ENCODE assay signal across 14 cellular contexts in the genomic region with DNA sequence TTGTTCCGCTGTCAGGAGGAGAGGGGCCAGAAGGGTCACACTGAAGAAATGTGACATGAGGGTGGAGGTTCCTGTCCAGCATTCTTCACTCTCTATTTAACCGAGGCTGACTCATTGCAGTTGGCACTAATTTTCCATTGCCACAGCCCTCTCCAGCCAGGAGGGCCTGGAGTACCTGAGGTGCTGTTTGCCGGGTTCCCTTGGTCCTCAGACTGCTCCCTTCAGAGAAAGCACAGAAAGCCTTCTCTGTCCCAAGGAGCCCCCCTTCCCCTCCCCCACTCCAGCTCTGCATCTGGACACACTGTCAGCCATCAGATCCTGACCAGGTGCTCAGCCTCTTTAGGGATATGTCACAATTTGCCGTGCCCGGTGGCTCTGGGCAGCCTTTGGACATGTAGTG. TPM values are rescaled to one million over a fixed set of nuclear protein-coding genes. Genes with fewer than 3 reads are reported as not detected.
DNase-seq lines count a peak whose midpoint lies in the region; ATAC-seq and TF ChIP-seq lines count a peak whose summit lies in the region.
"Had no signal": no experiment of that assay in that cellular context is flagged by ENCODE, and none has a peak within 500 bp of the region (broad histone marks: within the 10 kb centered on the region; RNA-seq: fewer than 3 reads in every experiment).

No MANE protein-coding gene starts in this region.

- peak overlapping the region; percentile 32; the same call in 1 of the 2 replicates for H3K9ac ChIP-seq in HCT116 (ENCODE audit: low read length)
- H3K9ac ChIP-seq in skeletal muscle satellite cell (ENCODE audit: low read depth, low read length) = peak overlapping the region; percentile 92

- no peaks in the 10 kb centered on the region; the same call in 1 of the 2 replicates for H4K20me1 ChIP-seq in HCT116 (ENCODE audit: insufficient read depth)

- H3K27me3 ChIP-seq in HCT116 (ENCODE audit: insufficient read depth, low read length) (no peaks in the 10 kb centered on the region), breast epithelium (no peaks in the 10 kb centered on the region), skeletal muscle satellite cell (ENCODE audit: control insufficient read depth, insufficient read depth, low read length) (no peaks in the 10 kb centered on the region)

- H3K4me3 ChIP-seq in HCT116 (replicated peaks in 1 of 2; ENCODE audit: low read depth in 1 of 2, low read length in 2 of 2) (no peak overlapping the region), breast epithelium (no peak overlapping the region), skeletal muscle satellite cell (ENCODE audit: low read length) (no peak overlapping the region)

- POLR2A ChIA-PET in HCT116 (lab: Charles Lee) = interaction anchor here (4.6 kb wide), 1 partner anchor 13 kb away, joined by 38 read pairs; no protein-coding TSS in a partner anchor

- H3K27ac ChIP-seq in HCT116 (ENCODE audit: low read depth, low read length) = no peak overlapping the region
- H3K27ac ChIP-seq in breast epithelium = peak overlapping the region; percentile 88 to 89

- peaks cover 9 to 10% of the 10 kb centered on the region in 2 experiments; a peak in 2 of 4 replicates for H3K36me3 ChIP-seq in HCT116 (ENCODE audit: control insufficient read depth in 1 of 2, insufficient read depth in 2 of 2, low read length in 2 of 2)
- no peaks in the 10 kb centered on the region for H3K36me3 ChIP-seq in breast epithelium
- peaks cover 49% of the 10 kb centered on the region for H3K36me3 ChIP-seq in skeletal muscle satellite cell (ENCODE audit: insufficient read depth, low read length)

- BruUV-seq in HCT116 (replicated peaks; lab: Mats Ljungman, UMichigan) = no TSS peak

- CTCF ChIA-PET in HCT116 (lab: Charles Lee) = interaction anchor here (4.3 kb wide), 1 partner anchor 39 kb away, joined by 16 read pairs; no protein-coding TSS in a partner anchor

- peaks cover 10 to 62% of the 10 kb centered on the region in 2 experiments for H3K4me1 ChIP-seq in HCT116 (ENCODE audit: control insufficient read depth in 1 of 2, insufficient read depth in 2 of 2, low read length in 2 of 2)
- H3K4me1 ChIP-seq in breast epithelium = peaks cover 11 to 34% of the 10 kb centered on the region in 2 donors
- peaks cover 93% of the 10 kb centered on the region for H3K4me1 ChIP-seq in skeletal muscle satellite cell (ENCODE audit: control insufficient read depth, insufficient read depth, low read length)

- intact Hi-C loops in HCT116 (cut with micrococcal nuclease) = loop anchor here (5.0 kb wide), 1 partner anchor 34 kb away; a partner anchor contains a TSS
- intact Hi-C loops in breast epithelium (cut with DNase I; ENCODE audit: low total_unique reads) = no loop called here

- H3K79me2 ChIP-seq in HCT116 (ENCODE audit: insufficient read depth, low read length) = no peaks in the 10 kb centered on the region

- TF ChIP-seq POLR2A in HCT116 (IDR thresholded peaks at IDR 0.05; ENCODE audit: borderline replicate concordance, extremely low read depth, insufficient read depth, insufficient read length) = no peak
- TF ChIP-seq POLR2A in breast epithelium (IDR thresholded peaks at IDR 0.05) = no peak

- TF ChIP-seq RAD21 in HCT116 (IDR thresholded peaks at IDR 0.05; ENCODE audit: low read depth) = no peak

- H2AFZ ChIP-seq in HCT116 (ENCODE audit: low read depth, low read length, poor library complexity, severe bottlenecking) = no peak overlapping the region

- H3K4me2 ChIP-seq in HCT116 (ENCODE audit: low read length) (peak overlapping the region; percentile 56), skeletal muscle satellite cell (ENCODE audit: low read length) (peak overlapping the region; percentile 17)

- RAD21 ChIA-PET in HCT116 (lab: Charles Lee; ENCODE audit: low non-redundant PET in 1 of 2, low total read pairs in 2 of 2, uncharacterized antibody in 2 of 2, unreplicated experiment in 2 of 2) = no interaction called here

- DNase-seq in HCT116 (ENCODE audit: low read depth, low spot score) (no peak), breast epithelium (ENCODE audit: low spot score in 2 of 2) (peak in 1 of 2 donors; percentile 63), islet precursor cell (peak; percentile 51)
- no peak for DNase-seq in stimulated activated naive CD4-positive, alpha-beta T cell (lab: John Stamatoyannopoulos, UW)
- DNase-seq: activated CD4-positive, CD25-positive, alpha-beta regulatory T cell treated with anti-CD3 and anti-CD28 coated beads, Interleukin-2, amount 50 U/mL, for 72 hours; activated gamma-delta T cell; CD4-positive, CD25-positive, alpha-beta regulatory T cell; stimulated activated CD4-positive, alpha-beta T cell treated with anti-CD3 and anti-CD28 coated beads, Interleukin-2, amount 100 ng/mL, for 24 hours had no signal

- TF ChIP-seq CTCF in HCT116 (IDR thresholded peaks at IDR 0.05 in 2 of 3, conservative IDR thresholded peaks at IDR 0.05 in 1 of 3; ENCODE audit: borderline replicate concordance in 1 of 3, insufficient read depth in 1 of 3, low read depth in 2 of 3, low read length in 2 of 3) = no peak
- no peak for TF ChIP-seq CTCF in breast epithelium (IDR thresholded peaks at IDR 0.05)

- H3K9me2 ChIP-seq in HCT116 (ENCODE audit: insufficient read depth) = no peaks in the 10 kb centered on the region

- ATAC-seq in HCT116 = peak; percentile 10; the same call in 1 of the 2 replicates
- ATAC-seq in HG03280 (IDR thresholded peaks at IDR 0.05; ENCODE audit: unreplicated experiment) = no peak
- ATAC-seq in HG03460 (IDR thresholded peaks at IDR 0.05; ENCODE audit: unreplicated experiment) = no peak
- no peak for ATAC-seq in GM19035 (IDR thresholded peaks at IDR 0.05; ENCODE audit: unreplicated experiment)

- H3K9me3 ChIP-seq in HCT116 (ENCODE audit: control insufficient read depth in 1 of 2, insufficient read depth in 1 of 2, low read depth in 1 of 2, low read length in 2 of 2) (no peaks in the 10 kb centered on the region), breast epithelium (no peaks in the 10 kb centered on the region), skeletal muscle satellite cell (replicated peaks; ENCODE audit: low read length) (no peaks in the 10 kb centered on the region)

TF ChIP-seq in HCT116, 20 proteins besides CTCF, POLR2A, EP300 and RAD21:
- TF ChIP-seq SP1 (IDR thresholded peaks at IDR 0.05; ENCODE audit: low read depth) = peak; percentile 54; the same call in 1 of the 2 replicates
- TF ChIP-seq, protein P1, sequence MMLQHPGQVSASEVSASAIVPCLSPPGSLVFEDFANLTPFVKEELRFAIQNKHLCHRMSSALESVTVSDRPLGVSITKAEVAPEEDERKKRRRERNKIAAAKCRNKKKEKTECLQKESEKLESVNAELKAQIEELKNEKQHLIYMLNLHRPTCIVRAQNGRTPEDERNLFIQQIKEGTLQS (IDR thresholded peaks at IDR 0.05) = no peak
- 0 out of 2 replicates have a peak, but pooled peaks have one; percentile 5 for TF ChIP-seq POLR2AphosphoS5 (IDR thresholded peaks at IDR 0.05; ENCODE audit: low read depth, low read length)
- TF ChIP-seq, protein P2, sequence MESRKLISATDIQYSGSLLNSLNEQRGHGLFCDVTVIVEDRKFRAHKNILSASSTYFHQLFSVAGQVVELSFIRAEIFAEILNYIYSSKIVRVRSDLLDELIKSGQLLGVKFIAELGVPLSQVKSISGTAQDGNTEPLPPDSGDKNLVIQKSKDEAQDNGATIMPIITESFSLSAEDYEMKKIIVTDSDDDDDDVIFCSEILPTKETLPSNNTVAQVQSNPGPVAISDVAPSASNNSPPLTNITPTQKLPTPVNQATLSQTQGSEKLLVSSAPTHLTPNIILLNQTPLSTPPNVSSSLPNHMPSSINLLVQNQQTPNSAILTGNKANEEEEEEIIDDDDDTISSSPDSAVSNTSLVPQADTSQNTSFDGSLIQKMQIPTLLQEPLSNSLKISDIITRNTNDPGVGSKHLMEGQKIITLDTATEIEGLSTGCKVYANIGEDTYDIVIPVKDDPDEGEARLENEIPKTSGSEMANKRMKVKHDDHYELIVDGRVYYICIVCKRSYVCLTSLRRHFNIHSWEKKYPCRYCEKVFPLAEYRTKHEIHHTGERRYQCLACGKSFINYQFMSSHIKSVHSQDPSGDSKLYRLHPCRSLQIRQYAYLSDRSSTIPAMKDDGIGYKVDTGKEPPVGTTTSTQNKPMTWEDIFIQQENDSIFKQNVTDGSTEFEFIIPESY (IDR thresholded peaks at IDR 0.05; ENCODE audit: extremely low read depth, insufficient replicate concordance, low read length) = no peak
- TF ChIP-seq, protein P3, sequence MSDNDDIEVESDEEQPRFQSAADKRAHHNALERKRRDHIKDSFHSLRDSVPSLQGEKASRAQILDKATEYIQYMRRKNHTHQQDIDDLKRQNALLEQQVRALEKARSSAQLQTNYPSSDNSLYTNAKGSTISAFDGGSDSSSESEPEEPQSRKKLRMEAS (IDR thresholded peaks at IDR 0.05) = 0 out of 2 replicates have a peak, but pooled peaks have one; percentile 14
- no peak for TF ChIP-seq EZH2 (IDR thresholded peaks at IDR 0.05)
- no peak for TF ChIP-seq CEBPB (IDR thresholded peaks at IDR 0.05; ENCODE audit: low read depth)
- no peak for TF ChIP-seq YY1 (IDR thresholded peaks at IDR 0.05; ENCODE audit: extremely low read depth, insufficient replicate concordance, low read depth, low read length)
- TF ChIP-seq JUND (IDR thresholded peaks at IDR 0.05) = peak; percentile 75
- peak; percentile 64 for TF ChIP-seq FOSL1 (IDR thresholded peaks at IDR 0.05; ENCODE audit: low read depth)

RNA-seq across cellular contexts. Expression of a gene that starts 3.1 kb away (rescaled TPM):
- total RNA-seq in HCT116 (2021; ENCODE audit: unreplicated experiment) = 0.54 TPM
- 0.09 and 0.21 TPM in 2 replicates for polyA plus RNA-seq in HCT116 (2012)
- total RNA-seq in breast epithelium = not detected
- not detected in 2 replicates for total RNA-seq in skeletal muscle satellite cell (2012; rRNA removed)
- total RNA-seq: CD4-positive, CD25-positive, alpha-beta regulatory T cell; NCI-H460 had no signal
- polyA plus RNA-seq: CD4-positive, CD25-positive, alpha-beta regulatory T cell; neural cell had no signal

RNA-seq across cellular contexts. Expression of a gene that starts 32.5 kb away (rescaled TPM):
- total RNA-seq in HCT116 (2021; ENCODE audit: unreplicated experiment) = 122 TPM
- polyA plus RNA-seq in HCT116 (2012) = 158 and 189 TPM in 2 replicates
- total RNA-seq in breast epithelium = 100 to 1,000 TPM; 296 to 563 (median 375) TPM
- 384 and 517 TPM in 2 replicates for total RNA-seq in skeletal muscle satellite cell (2012; rRNA removed)
